In the genomic region with DNA sequence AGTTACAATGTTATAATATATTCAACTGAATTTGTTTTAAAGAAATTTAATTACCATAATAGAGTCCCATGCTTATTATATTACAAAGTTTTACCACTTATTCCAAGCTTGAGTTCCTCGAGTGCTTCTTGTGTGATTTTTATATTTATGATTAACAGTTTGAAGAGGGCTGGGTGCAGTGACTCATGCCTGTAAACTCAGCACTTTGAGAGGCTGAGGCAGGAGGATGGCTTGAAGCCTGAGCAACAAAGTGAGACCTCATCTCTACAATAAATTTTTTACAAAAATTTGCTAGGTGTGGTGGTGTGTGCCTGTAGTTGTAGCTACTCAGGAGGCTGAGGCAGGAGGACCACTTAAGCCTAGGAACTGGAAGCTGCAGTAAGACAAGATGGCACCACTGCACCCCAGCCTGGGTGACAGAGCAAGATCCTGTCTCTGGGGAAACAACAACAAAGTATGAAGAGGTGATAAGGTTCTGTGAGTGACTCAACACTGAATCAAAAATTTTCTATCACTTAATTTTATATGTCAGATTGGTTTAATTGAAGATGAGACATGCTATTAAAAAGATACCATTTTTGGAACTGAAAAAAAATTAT, we compare ENCODE assay signal across 23 cellular contexts. TPM values are rescaled to one million over a fixed set of nuclear protein-coding genes. Genes with fewer than 3 reads are reported as not detected.
DNase-seq lines count a peak whose midpoint lies in the region; ATAC-seq, FAIRE-seq and TF ChIP-seq lines count a peak whose summit lies in the region.
"Had no signal": no experiment of that assay in that cellular context is flagged by ENCODE, and none has a peak within 500 bp of the region (broad histone marks: within the 10 kb centered on the region; RNA-seq: fewer than 3 reads in every experiment).

No MANE protein-coding gene starts in this region.

- TF ChIP-seq RAD21 in K562 (CRISPR knock-in tag; conservative IDR thresholded peaks at IDR 0.05 in 1 of 2, IDR thresholded peaks at IDR 0.05 in 1 of 2) = no peak

- in situ Hi-C loops in K562 (cut with MboI) = no loop called here

- peaks cover 69% of the 10 kb centered on the region for H3K36me3 ChIP-seq in K562 (ENCODE audit: control insufficient read depth, insufficient read depth, low read length)
- H3K36me3 ChIP-seq in lower lobe of right lung = peaks cover 49% of the 10 kb centered on the region
- H3K36me3 ChIP-seq: right atrium auricular region had no signal

- no peaks in the 10 kb centered on the region for H4K20me1 ChIP-seq in K562 (replicated peaks; ENCODE audit: control insufficient read depth, insufficient read depth, low read length)

- no peak overlapping the region; a peak in 1 of 4 replicates for H3K9ac ChIP-seq in K562 (ENCODE audit: insufficient read depth in 1 of 2, low read depth in 2 of 2, low read length in 2 of 2)

- CTCF ChIA-PET in K562 (lab: Yijun Ruan, JAX; ENCODE audit: low intra/inter-chr PET ratio) = no interaction called here

- no peaks in the 10 kb centered on the region for H3K9me1 ChIP-seq in K562 (ENCODE audit: control insufficient read depth, insufficient read depth, low read length)

- no TSS peak for BruUV-seq in K562 (replicated peaks; lab: Mats Ljungman, UMichigan)

- H3K4me1 ChIP-seq in K562 (replicated peaks in 1 of 2; ENCODE audit: control insufficient read depth in 2 of 2, insufficient read depth in 2 of 2, low read length in 2 of 2) (peaks cover 0 to 24% of the 10 kb centered on the region in 2 experiments; a peak in 2 of 5 replicates), lower lobe of right lung (no peaks in the 10 kb centered on the region)
- H3K4me1 ChIP-seq: right atrium auricular region, thyroid gland had no signal

- POLR2A ChIA-PET in K562 (lab: Yijun Ruan, JAX) = interaction anchor here (0.6 to 2.3 kb wide), 2 partner anchors 9 kb away, joined by 3 to 15 read pairs; partner anchors contain the start of gene POC5

- FAIRE-seq in K562 (lab: Jason Lieb, UNC) = peak; percentile 66

- H3K4me3 ChIP-seq in K562 (no peak overlapping the region), lower lobe of right lung (no peak overlapping the region)
- H3K4me3 ChIP-seq: heart right ventricle, right atrium auricular region, thyroid gland had no signal

- 28% methylated on average over 1 of the region's 1 CpG for WGBS in K562 (ENCODE audit: insufficient coverage, low coverage, missing lambda C conversion rate)

- TF ChIP-seq EP300 in K562 (IDR thresholded peaks at IDR 0.05; ENCODE audit: low read length) = no peak

- no peak overlapping the region for H3K4me2 ChIP-seq in K562 (ENCODE audit: insufficient read depth, low read length)

- ATAC-seq in K562 (peak; percentile 16; the same call in 1 of the 3 replicates), lower lobe of right lung (peak; percentile 32 to 69), HG02884 (IDR thresholded peaks at IDR 0.05; ENCODE audit: unreplicated experiment) (no peak)
- ATAC-seq: heart right ventricle; SK-N-SH treated with all-trans-retinoic acid at 6 μM for 48 hours; stimulated activated naive B cell treated with anti-CD40 and anti-IgM and Interleukin-4, amounts not matched to agents 10 μg/mL and 1 μg/mL and 100 μg/mL, for 72 hours had no signal

- TF ChIP-seq CTCF in K562 (IDR thresholded peaks at IDR 0.05 in 2 of 3, conservative IDR thresholded peaks at IDR 0.05 in 1 of 3; ENCODE audit: insufficient read depth in 2 of 3, low read depth in 1 of 3, low read length in 3 of 3) = no peak
- no peak for TF ChIP-seq CTCF in lower lobe of right lung (IDR thresholded peaks at IDR 0.05)

- no peaks in the 10 kb centered on the region for H3K27me3 ChIP-seq in K562 (ENCODE audit: control insufficient read depth in 2 of 2, insufficient read depth in 2 of 2, low read length in 2 of 2)
- no peaks in the 10 kb centered on the region for H3K27me3 ChIP-seq in lower lobe of right lung (ENCODE audit: low read depth)
- H3K27me3 ChIP-seq: heart right ventricle, right atrium auricular region, thyroid gland had no signal

- TF ChIP-seq POLR2A in K562 (conservative IDR thresholded peaks at IDR 0.05) = no peak

- no peak overlapping the region for H2AFZ ChIP-seq in K562 (ENCODE audit: low read depth, low read length)

- DNase-seq in EH (ENCODE audit: low read depth) (peak; percentile 45), HT1080 (ENCODE audit: low read depth) (peak; percentile 73), K562 (ENCODE audit: extremely low read depth in 1 of 4, low spot score in 3 of 4) (peak in 1 of 4 experiments; percentile 20), lower lobe of right lung (no peak), NCI-H1694 treated with DMSO at 0.1 percent for 48 hours (lab: John Stamatoyannopoulos, UW) (no peak)
- no peak for DNase-seq in central memory CD4-positive, alpha-beta T cell
- DNase-seq: activated CD8-positive, alpha-beta memory T cell treated with anti-CD3 and anti-CD28 coated beads, Interleukin-2, amount 50 U/mL, for 48 hours; activated gamma-delta T cell treated with Interleukin-2 at 50 U/mL for 16 hours; anterior cingulate cortex; cerebellar nuclear complex; COR-L47; effector CD4-positive, alpha-beta T cell; heart right ventricle; immature natural killer cell; NCI-H1436 treated with DMSO at 0.1 percent for 48 hours; NCI-H2171 treated with DMSO at 0.1 percent for 48 hours; NCI-H774; stimulated activated naive B cell treated with anti-CD40 and anti-IgM and Interleukin-4, amounts not matched to agents 10 μg/mL and 1 μg/mL and 100 μg/mL, for 72 hours; T-helper 9 cell; thyroid gland had no signal

- H3K27ac ChIP-seq in K562 (ENCODE audit: extremely low read depth, low read depth, low read length) (peak overlapping the region; percentile 40; the same call in 1 of the 3 replicates), lower lobe of right lung (no peak overlapping the region)
- H3K27ac ChIP-seq: heart right ventricle, right atrium auricular region, thyroid gland had no signal

- H3K79me2 ChIP-seq in K562 (ENCODE audit: control insufficient read depth, insufficient read depth, low read length) = peaks cover 37% of the 10 kb centered on the region

- H3K9me3 ChIP-seq in K562 (replicated peaks; ENCODE audit: control insufficient read depth, insufficient read depth, low read depth, low read length) (no peaks in the 10 kb centered on the region), lower lobe of right lung (no peaks in the 10 kb centered on the region)
- H3K9me3 ChIP-seq: heart right ventricle, right atrium auricular region, thyroid gland had no signal

- intact Hi-C loops in K562 (cut with micrococcal nuclease) = no loop called here
- intact Hi-C loops in lower lobe of right lung (cut with DNase I) = no loop called here

TF ChIP-seq in K562, 482 proteins besides CTCF, POLR2A, EP300 and RAD21 (continues in another document):
- TF ChIP-seq RBM15 (IDR thresholded peaks at IDR 0.05; ENCODE audit: insufficient read depth, low read length) (no peak), FOXK2 (conservative IDR thresholded peaks at IDR 0.05 in 1 of 2, IDR thresholded peaks at IDR 0.05 in 1 of 2; ENCODE audit: low read depth in 2 of 2) (0 out of 4 replicates have a peak, but pooled peaks of 1 of the 2 experiments have one; percentile 27), DPF2 (IDR thresholded peaks at IDR 0.05) (peak; percentile 61; the same call in 1 of the 2 replicates), ZNF75A (CRISPR knock-in tag; IDR thresholded peaks at IDR 0.05) (no peak), DDX20 (tag; IDR thresholded peaks at IDR 0.05; ENCODE audit: low read depth) (no peak)

RNA-seq across cellular contexts. Expression of gene POC5, which starts 9.2 kb away (rescaled TPM):
- 19.1 and 22.6 TPM in 2 replicates for total RNA-seq in HT1080 (2014; rRNA removed; shearing (Covaris generic))
- polyA plus RNA-seq in HT1080 (2015; cell fraction: cytosol; rRNA removed) = 20.9 and 21.6 TPM in 2 replicates
- 50.4 and 50.8 TPM in 2 replicates for polyA plus RNA-seq in HT1080 (2015; cell fraction: nucleus; rRNA removed)
- 32.9 and 66.5 TPM in 2 replicates for total RNA-seq in K562 (2011; cell fraction: chromatin; rRNA removed; ENCODE audit: low replicate concordance)
- total RNA-seq in K562 (2011; cell fraction: nucleolus; rRNA removed) = 14.8 and 24.2 TPM in 2 replicates
- total RNA-seq in K562 (2011; cell fraction: nucleoplasm; rRNA removed) = 32.3 and 34.4 TPM in 2 replicates
- total RNA-seq in K562 (2014; rRNA removed) (14.5 and 19.1 TPM in 2 replicates), K562 (2014; rRNA removed; fragmentation: Illumina TruSeq; extraction: Trizol) (27.0 and 28.8 TPM in 2 replicates), K562 (2015; rRNA removed; fragmentation: Illumina TruSeq; extraction: Trizol) (19.3 and 24.6 TPM in 2 replicates), K562 (2021) (15.4 and 17.4 TPM in 2 replicates), lower lobe of right lung (10.7 TPM)
- polyA plus RNA-seq in K562 (2011; rRNA removed) (26.5 and 38.2 TPM in 2 replicates), K562 (2014; fragmentation: Illumina TruSeq; extraction: Trizol) (31.4 and 34.4 TPM in 2 replicates), K562 (2014; fragmentation: Nextera tagmentation; extraction: Ambion mirVana) (10 to 100 TPM; 29.1 to 36.1 TPM), K562 (2014; rRNA removed) (19.9 and 27.0 TPM in 2 replicates)
- polyA plus RNA-seq in K562 (2011; cell fraction: cytosol; rRNA removed) = 10.9 and 21.8 TPM in 2 replicates
- 19.6 and 19.8 TPM in 2 replicates for polyA plus RNA-seq in K562 (2011; cell fraction: nucleus; rRNA removed)
- 17.3 and 17.9 TPM in 2 replicates for polyA plus RNA-seq in K562 (2012)
- 25.6 and 29.4 TPM in 2 replicates for polyA minus RNA-seq in K562 (2011; rRNA and poly(A)+ RNA removed)
- 13.5 and 31.0 TPM in 2 replicates for polyA minus RNA-seq in K562 (2011; cell fraction: cytosol; rRNA and poly(A)+ RNA removed)
- 25.7 TPM in 2 replicates for polyA minus RNA-seq in K562 (2011; cell fraction: nucleus; rRNA and poly(A)+ RNA removed)

Comparison
In these comparisons a context has a peak if more than half of its experiments do, and no peak if none do; other contexts are left out.
1. DNase-seq: peak in EH (single experiment) and HT1080 (single experiment); none in lower lobe of right lung (single experiment), central memory CD4-positive, alpha-beta T cell (single experiment) and NCI-H1694 treated with DMSO at 0.1 percent for 48 hours (single experiment).